In the genomic region with DNA sequence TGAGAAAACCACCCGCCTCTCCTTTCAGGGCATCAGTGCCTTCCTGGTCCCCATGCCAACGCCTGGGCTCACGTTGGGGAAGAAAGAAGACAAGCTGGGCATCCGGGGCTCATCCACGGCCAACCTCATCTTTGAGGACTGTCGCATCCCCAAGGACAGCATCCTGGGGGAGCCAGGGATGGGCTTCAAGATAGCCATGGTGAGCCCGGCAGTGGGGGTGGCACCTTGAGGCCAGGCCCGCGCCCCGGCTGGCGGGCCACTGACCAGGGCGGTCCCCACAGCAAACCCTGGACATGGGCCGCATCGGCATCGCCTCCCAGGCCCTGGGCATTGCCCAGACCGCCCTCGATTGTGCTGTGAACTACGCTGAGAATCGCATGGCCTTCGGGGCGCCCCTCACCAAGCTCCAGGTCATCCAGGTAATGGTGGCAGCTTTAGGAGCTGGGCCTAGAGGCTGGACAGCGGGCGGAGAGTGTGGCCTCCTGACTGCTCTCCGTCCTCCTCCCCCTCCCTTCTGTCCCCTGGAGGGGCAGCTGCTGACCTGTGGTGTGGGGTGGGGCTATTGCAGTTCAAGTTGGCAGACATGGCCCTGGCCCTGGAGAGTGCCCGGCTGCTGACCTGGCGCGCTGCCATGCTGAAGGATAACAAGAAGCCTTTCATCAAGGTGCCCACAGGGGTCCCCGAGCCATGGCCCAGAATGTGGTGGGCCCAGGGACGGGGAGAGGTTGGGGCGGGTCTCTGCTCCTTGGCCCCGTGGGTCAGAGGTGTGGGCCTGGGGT, we compare ENCODE assay signal across 1 cellular context.
TF ChIP-seq lines count a peak whose summit lies in the region.

No MANE protein-coding gene starts in this region.

TF ChIP-seq in H1, 55 proteins besides CTCF, POLR2A, EP300 and RAD21:
- TF ChIP-seq RXRA (IDR thresholded peaks at IDR 0.05; ENCODE audit: insufficient read depth, low read depth, low read length) (no peak), GABPA (IDR thresholded peaks at IDR 0.05; ENCODE audit: borderline replicate concordance, insufficient read depth, low read length) (no peak), SIRT6 (IDR thresholded peaks at IDR 0.05; ENCODE audit: low read length) (no peak), SIX5 (IDR thresholded peaks at IDR 0.05; ENCODE audit: low read depth, low read length) (no peak), CBX8 (IDR thresholded peaks at IDR 0.05; ENCODE audit: borderline replicate concordance, low read depth, low read length) (no peak), KDM5A (IDR thresholded peaks at IDR 0.05; ENCODE audit: low read length) (no peak)
- TF ChIP-seq, protein P1, sequence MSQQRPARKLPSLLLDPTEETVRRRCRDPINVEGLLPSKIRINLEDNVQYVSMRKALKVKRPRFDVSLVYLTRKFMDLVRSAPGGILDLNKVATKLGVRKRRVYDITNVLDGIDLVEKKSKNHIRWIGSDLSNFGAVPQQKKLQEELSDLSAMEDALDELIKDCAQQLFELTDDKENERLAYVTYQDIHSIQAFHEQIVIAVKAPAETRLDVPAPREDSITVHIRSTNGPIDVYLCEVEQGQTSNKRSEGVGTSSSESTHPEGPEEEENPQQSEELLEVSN (IDR thresholded peaks at IDR 0.05) = no peak
- TF ChIP-seq, protein P2, sequence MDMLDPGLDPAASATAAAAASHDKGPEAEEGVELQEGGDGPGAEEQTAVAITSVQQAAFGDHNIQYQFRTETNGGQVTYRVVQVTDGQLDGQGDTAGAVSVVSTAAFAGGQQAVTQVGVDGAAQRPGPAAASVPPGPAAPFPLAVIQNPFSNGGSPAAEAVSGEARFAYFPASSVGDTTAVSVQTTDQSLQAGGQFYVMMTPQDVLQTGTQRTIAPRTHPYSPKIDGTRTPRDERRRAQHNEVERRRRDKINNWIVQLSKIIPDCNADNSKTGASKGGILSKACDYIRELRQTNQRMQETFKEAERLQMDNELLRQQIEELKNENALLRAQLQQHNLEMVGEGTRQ (IDR thresholded peaks at IDR 0.05; ENCODE audit: low read length) = no peak
TF ChIP-seq in H1: peak in this region for 0.
